22 cellular contexts compared by ENCODE assay signal in genomic region chr9:6232546-6232945, GRCh38. TPM values are rescaled to one million over a fixed set of nuclear protein-coding genes. Genes with fewer than 3 reads are reported as not detected.
A peak's percentile ranks its signal among the peaks of the same experiment; 100 is the strongest.
DNase-seq lines count a peak whose midpoint lies in the region; ATAC-seq and TF ChIP-seq lines count a peak whose summit lies in the region.
"Had no signal": no experiment of that assay in that cellular context is flagged by ENCODE, and none has a peak within 500 bp of the region (broad histone marks: within the 10 kb centered on the region; RNA-seq: fewer than 3 reads in every experiment).

No MANE protein-coding gene starts in this region.

- no peaks in the 10 kb centered on the region for H3K9me3 ChIP-seq in left ventricle myocardium inferior (replicated peaks)
- no peaks in the 10 kb centered on the region for H3K9me3 ChIP-seq in right cardiac atrium (ENCODE audit: control insufficient read depth, low read length)
- H3K9me3 ChIP-seq: A549; BE2C; BLaER1 treated with 17β-estradiol and CSF1 and Interleukin-3, amounts not matched to agents 10 nM and 100 nM; HAP-1 had no signal

- no peaks in the 10 kb centered on the region for H3K27me3 Mint-ChIP-seq in activated T-helper 17 cell treated with anti-CD3 and anti-CD28 coated beads, Interleukin-2, amount 50 U/mL, for 72 hours
- H3K27me3 Mint-ChIP-seq in stimulated activated naive B cell treated with anti-CD40 and anti-IgM and Interleukin-4, amounts not matched to agents 10 μg/mL and 1 μg/mL and 100 μg/mL, for 72 hours: no peaks in the 10 kb centered on the region
- H3K27me3 Mint-ChIP-seq in activated naive CD8-positive, alpha-beta T cell treated with anti-CD3 and anti-CD28 coated beads, Interleukin-2, amount 50 U/mL, for 24 hours: no peaks in the 10 kb centered on the region
- H3K27me3 Mint-ChIP-seq: CD4-positive, alpha-beta T cell had no signal

- no peaks in the 10 kb centered on the region for H3K9me3 Mint-ChIP-seq in activated T-helper 17 cell treated with anti-CD3 and anti-CD28 coated beads, Interleukin-2, amount 50 U/mL, for 72 hours
- no peaks in the 10 kb centered on the region for H3K9me3 Mint-ChIP-seq in stimulated activated naive B cell treated with anti-CD40 and anti-IgM and Interleukin-4, amounts not matched to agents 10 μg/mL and 1 μg/mL and 100 μg/mL, for 72 hours
- no peaks in the 10 kb centered on the region for H3K9me3 Mint-ChIP-seq in activated naive CD8-positive, alpha-beta T cell treated with anti-CD3 and anti-CD28 coated beads, Interleukin-2, amount 50 U/mL, for 24 hours
- H3K9me3 Mint-ChIP-seq: CD14-positive monocyte; CD4-positive, alpha-beta T cell; CD8-positive, alpha-beta memory T cell; HFFc6 had no signal

- H3K27ac Mint-ChIP-seq in activated T-helper 17 cell treated with anti-CD3 and anti-CD28 coated beads, Interleukin-2, amount 50 U/mL, for 72 hours: no peak overlapping the region
- no peak overlapping the region for H3K27ac Mint-ChIP-seq in stimulated activated naive B cell treated with anti-CD40 and anti-IgM and Interleukin-4, amounts not matched to agents 10 μg/mL and 1 μg/mL and 100 μg/mL, for 72 hours
- H3K27ac Mint-ChIP-seq in activated naive CD8-positive, alpha-beta T cell treated with anti-CD3 and anti-CD28 coated beads, Interleukin-2, amount 50 U/mL, for 24 hours: no peak overlapping the region
- H3K27ac Mint-ChIP-seq: CD14-positive monocyte; CD4-positive, alpha-beta T cell; CD8-positive, alpha-beta memory T cell; HFFc6 had no signal

- H3K4me3 ChIP-seq in left ventricle myocardium inferior (no peak overlapping the region), right cardiac atrium (ENCODE audit: low read length) (no peak overlapping the region)
- H3K4me3 ChIP-seq: A549; BLaER1 treated with 17β-estradiol and CSF1 and Interleukin-3, amounts not matched to agents 10 nM and 100 nM; HAP-1 had no signal

- H3K4me1 Mint-ChIP-seq in activated T-helper 17 cell treated with anti-CD3 and anti-CD28 coated beads, Interleukin-2, amount 50 U/mL, for 72 hours: no peaks in the 10 kb centered on the region
- no peaks in the 10 kb centered on the region for H3K4me1 Mint-ChIP-seq in stimulated activated naive B cell treated with anti-CD40 and anti-IgM and Interleukin-4, amounts not matched to agents 10 μg/mL and 1 μg/mL and 100 μg/mL, for 72 hours
- H3K4me1 Mint-ChIP-seq in activated naive CD8-positive, alpha-beta T cell treated with anti-CD3 and anti-CD28 coated beads, Interleukin-2, amount 50 U/mL, for 24 hours: no peaks in the 10 kb centered on the region
- H3K4me1 Mint-ChIP-seq: CD14-positive monocyte; CD8-positive, alpha-beta memory T cell had no signal

- no peak for TF ChIP-seq CTCF in left ventricle myocardium inferior (IDR thresholded peaks at IDR 0.05; ENCODE audit: borderline replicate concordance)

- no peaks in the 10 kb centered on the region for H3K36me3 ChIP-seq in left ventricle myocardium inferior
- H3K36me3 ChIP-seq: BE2C; BLaER1 treated with 17β-estradiol and CSF1 and Interleukin-3, amounts not matched to agents 10 nM and 100 nM; HAP-1 had no signal

- DNase-seq in left ventricle myocardium inferior: no peak
- DNase-seq in right cardiac atrium: no peak
- DNase-seq in stimulated activated naive B cell treated with anti-CD40 and anti-IgM and Interleukin-4, amounts not matched to agents 10 μg/mL and 1 μg/mL and 100 μg/mL, for 72 hours: no peak
- no peak for DNase-seq in activated naive CD8-positive, alpha-beta T cell treated with anti-CD3 and anti-CD28 coated beads, Interleukin-2, amount 50 U/mL, for 24 hours
- no peak for DNase-seq in NCI-H1694 (lab: John Stamatoyannopoulos, UW)
- DNase-seq: 8988T; ACHN; AML-193; BE2C; CD4-positive, alpha-beta T cell; CD8-positive, alpha-beta memory T cell; DMS 273 treated with DMSO at 0.1 percent for 48 hours; DMS79; EL; GDM1; GOT3; HFFc6 had no signal

- no peaks in the 10 kb centered on the region for H3K27me3 ChIP-seq in left ventricle myocardium inferior (ENCODE audit: low read depth)
- H3K27me3 ChIP-seq in right cardiac atrium (ENCODE audit: control insufficient read depth, insufficient read depth): no peaks in the 10 kb centered on the region
- H3K27me3 ChIP-seq: BE2C; BLaER1 treated with 17β-estradiol and CSF1 and Interleukin-3, amounts not matched to agents 10 nM and 100 nM had no signal

- no peak overlapping the region for H3K4me3 Mint-ChIP-seq in activated T-helper 17 cell treated with anti-CD3 and anti-CD28 coated beads, Interleukin-2, amount 50 U/mL, for 72 hours
- H3K4me3 Mint-ChIP-seq in stimulated activated naive B cell treated with anti-CD40 and anti-IgM and Interleukin-4, amounts not matched to agents 10 μg/mL and 1 μg/mL and 100 μg/mL, for 72 hours: no peak overlapping the region
- no peak overlapping the region for H3K4me3 Mint-ChIP-seq in activated naive CD8-positive, alpha-beta T cell treated with anti-CD3 and anti-CD28 coated beads, Interleukin-2, amount 50 U/mL, for 24 hours
- H3K4me3 Mint-ChIP-seq: CD14-positive monocyte; CD4-positive, alpha-beta T cell; CD8-positive, alpha-beta memory T cell; HFFc6 had no signal

- ATAC-seq in right cardiac atrium: no peak
- ATAC-seq in activated T-helper 17 cell treated with anti-CD3 and anti-CD28 coated beads, Interleukin-2, amount 50 U/mL, for 72 hours (replicated peaks): peak; percentile 46
- ATAC-seq in stimulated activated naive B cell treated with anti-CD40 and anti-IgM and Interleukin-4, amounts not matched to agents 10 μg/mL and 1 μg/mL and 100 μg/mL, for 72 hours (replicated peaks): peak; percentile 39 to 75
- no peak for ATAC-seq in activated naive CD8-positive, alpha-beta T cell treated with anti-CD3 and anti-CD28 coated beads, Interleukin-2, amount 50 U/mL, for 24 hours
- ATAC-seq: A549 had no signal

- H3K4me1 ChIP-seq in left ventricle myocardium inferior: peaks cover 48% of the 10 kb centered on the region
- peaks cover 8% of the 10 kb centered on the region for H3K4me1 ChIP-seq in right cardiac atrium (ENCODE audit: control insufficient read depth, insufficient read depth, low read length)
- H3K4me1 ChIP-seq: BE2C, HAP-1 had no signal

- H3K27ac ChIP-seq in left ventricle myocardium inferior (replicated peaks) (peak overlapping the region; percentile 4), right cardiac atrium (ENCODE audit: low read length) (no peak overlapping the region)
- H3K27ac ChIP-seq: A549; BLaER1 treated with 17β-estradiol and CSF1 and Interleukin-3, amounts not matched to agents 10 nM and 100 nM had no signal

- intact Hi-C loops in left ventricle myocardium inferior (cut with micrococcal nuclease) (no loop called here), right cardiac atrium (cut with DNase I) (no loop called here)

- H3K36me3 Mint-ChIP-seq in activated T-helper 17 cell treated with anti-CD3 and anti-CD28 coated beads, Interleukin-2, amount 50 U/mL, for 72 hours (ENCODE audit: low read depth): no peaks in the 10 kb centered on the region
- H3K36me3 Mint-ChIP-seq in stimulated activated naive B cell treated with anti-CD40 and anti-IgM and Interleukin-4, amounts not matched to agents 10 μg/mL and 1 μg/mL and 100 μg/mL, for 72 hours: no peaks in the 10 kb centered on the region
- H3K36me3 Mint-ChIP-seq in activated naive CD8-positive, alpha-beta T cell treated with anti-CD3 and anti-CD28 coated beads, Interleukin-2, amount 50 U/mL, for 24 hours (ENCODE audit: low read depth): no peaks in the 10 kb centered on the region
- H3K36me3 Mint-ChIP-seq: CD14-positive monocyte; CD8-positive, alpha-beta memory T cell had no signal

RNA-seq across cellular contexts. Expression of gene IL33, which starts 16.9 kb away (rescaled TPM):
- total RNA-seq in left ventricle myocardium inferior (27.1 TPM), right cardiac atrium (10 to 100 TPM; 45.2 to 79.1 (median 57.0) TPM)
- 42.0 TPM for polyA plus RNA-seq in right cardiac atrium
- total RNA-seq in activated T-helper 17 cell treated with anti-CD3 and anti-CD28 coated beads, Interleukin-2, amount 50 U/mL, for 72 hours: not detected
- total RNA-seq: CD4-positive, alpha-beta T cell; CD8-positive, alpha-beta memory T cell had no signal
- polyA plus RNA-seq: CD14-positive monocyte; CD8-positive, alpha-beta memory T cell had no signal

Comparison
In these comparisons a context has a peak if more than half of its experiments do, and no peak if none do; other contexts are left out.
1. ATAC-seq: peak in activated T-helper 17 cell treated with anti-CD3 and anti-CD28 coated beads, Interleukin-2, amount 50 U/mL, for 72 hours (single experiment) and stimulated activated naive B cell treated with anti-CD40 and anti-IgM and Interleukin-4, amounts not matched to agents 10 μg/mL and 1 μg/mL and 100 μg/mL, for 72 hours (2 of 2); none in right cardiac atrium (0 of 2) and activated naive CD8-positive, alpha-beta T cell treated with anti-CD3 and anti-CD28 coated beads, Interleukin-2, amount 50 U/mL, for 24 hours (single experiment).
2. RNA of gene IL33, which starts 16.9 kb away (total RNA-seq): 45.2 to 79.1 TPM in right cardiac atrium and 27.1 TPM in left ventricle myocardium inferior (single experiment); not detected in activated T-helper 17 cell treated with anti-CD3 and anti-CD28 coated beads, Interleukin-2, amount 50 U/mL, for 72 hours; every median in the first group is over 10 times any median in the second.